ENCODE assay signal across 1 cellular context in genomic region chr19:32971715-32972540, GRCh38.
TF ChIP-seq lines count a peak whose summit lies in the region.

Gene CEP89 (minus strand): TSS chr19:32971958. CDS start chr19:32971874, 84 bp downstream.
Gene FAAP24 (plus strand): TSS chr19:32972242. CDS start chr19:32973197, 955 bp downstream.

TF ChIP-seq in HepG2, 621 proteins besides CTCF, POLR2A, EP300 and RAD21 (continued from another document and continues in another):
- peak; percentile 39; the same call in 1 of the 2 replicates for TF ChIP-seq NCOR1 (IDR thresholded peaks at IDR 0.05; ENCODE audit: borderline replicate concordance, low read length)
- TF ChIP-seq, protein P1, sequence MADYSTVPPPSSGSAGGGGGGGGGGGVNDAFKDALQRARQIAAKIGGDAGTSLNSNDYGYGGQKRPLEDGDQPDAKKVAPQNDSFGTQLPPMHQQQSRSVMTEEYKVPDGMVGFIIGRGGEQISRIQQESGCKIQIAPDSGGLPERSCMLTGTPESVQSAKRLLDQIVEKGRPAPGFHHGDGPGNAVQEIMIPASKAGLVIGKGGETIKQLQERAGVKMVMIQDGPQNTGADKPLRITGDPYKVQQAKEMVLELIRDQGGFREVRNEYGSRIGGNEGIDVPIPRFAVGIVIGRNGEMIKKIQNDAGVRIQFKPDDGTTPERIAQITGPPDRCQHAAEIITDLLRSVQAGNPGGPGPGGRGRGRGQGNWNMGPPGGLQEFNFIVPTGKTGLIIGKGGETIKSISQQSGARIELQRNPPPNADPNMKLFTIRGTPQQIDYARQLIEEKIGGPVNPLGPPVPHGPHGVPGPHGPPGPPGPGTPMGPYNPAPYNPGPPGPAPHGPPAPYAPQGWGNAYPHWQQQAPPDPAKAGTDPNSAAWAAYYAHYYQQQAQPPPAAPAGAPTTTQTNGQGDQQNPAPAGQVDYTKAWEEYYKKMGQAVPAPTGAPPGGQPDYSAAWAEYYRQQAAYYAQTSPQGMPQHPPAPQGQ (CRISPR knock-in tag; IDR thresholded peaks at IDR 0.05; ENCODE audit: borderline replicate concordance) = no peak
- no peak for TF ChIP-seq ZNF800 (CRISPR knock-in tag; IDR thresholded peaks at IDR 0.05)
- TF ChIP-seq SUZ12 (IDR thresholded peaks at IDR 0.05; ENCODE audit: low read depth, low read length) = no peak
- TF ChIP-seq ZKSCAN8 (CRISPR knock-in tag; IDR thresholded peaks at IDR 0.05; ENCODE audit: borderline replicate concordance) = no peak
- TF ChIP-seq ZNF709 (CRISPR knock-in tag; IDR thresholded peaks at IDR 0.05) = no peak
- no peak for TF ChIP-seq HNRNPLL (IDR thresholded peaks at IDR 0.05; ENCODE audit: low read depth, low read length, poor library complexity, severe bottlenecking)
- peak; percentile 94; the same call in 1 of the 2 replicates for TF ChIP-seq PRMT3 (CRISPR knock-in tag; IDR thresholded peaks at IDR 0.05; ENCODE audit: borderline replicate concordance, low read depth)
- no peak for TF ChIP-seq ZNF710 (CRISPR knock-in tag; IDR thresholded peaks at IDR 0.05; ENCODE audit: borderline replicate concordance)
- peak; percentile 47; the same call in 1 of the 2 replicates for TF ChIP-seq HCFC1 (IDR thresholded peaks at IDR 0.05; ENCODE audit: low read depth, low read length)
- peak; percentile 99 for TF ChIP-seq NFYB (CRISPR knock-in tag; IDR thresholded peaks at IDR 0.05)
- TF ChIP-seq ERF (CRISPR knock-in tag; IDR thresholded peaks at IDR 0.05) = peak; percentile 75
- TF ChIP-seq ZNF616 (CRISPR knock-in tag; IDR thresholded peaks at IDR 0.05; ENCODE audit: low read depth) = no peak
- TF ChIP-seq ARID2 (CRISPR knock-in tag; IDR thresholded peaks at IDR 0.05; ENCODE audit: borderline replicate concordance) = peak; percentile 95
- no peak for TF ChIP-seq ZNF317 (CRISPR knock-in tag; IDR thresholded peaks at IDR 0.05)
- peak; percentile 89; the same call in 1 of the 2 replicates for TF ChIP-seq YEATS2 (CRISPR knock-in tag; IDR thresholded peaks at IDR 0.05; ENCODE audit: borderline replicate concordance)
- no peak for TF ChIP-seq SOX6 (IDR thresholded peaks at IDR 0.05)
- TF ChIP-seq SOX6 (CRISPR knock-in tag; IDR thresholded peaks at IDR 0.05) = 0 out of 2 replicates have a peak, but pooled peaks have one; percentile 25
- no peak for TF ChIP-seq ZNF260 (CRISPR knock-in tag; IDR thresholded peaks at IDR 0.05; ENCODE audit: borderline replicate concordance, low read depth)
- TF ChIP-seq NFYC (CRISPR knock-in tag; IDR thresholded peaks at IDR 0.05) = peak; percentile 100
- TF ChIP-seq NR2F6 (IDR thresholded peaks at IDR 0.05) = 0 out of 2 replicates have a peak, but pooled peaks have one; percentile 33
- peak; percentile 71 for TF ChIP-seq NR2F6 (CRISPR knock-in tag; IDR thresholded peaks at IDR 0.05)
- TF ChIP-seq MTF2 (CRISPR knock-in tag; IDR thresholded peaks at IDR 0.05; ENCODE audit: borderline replicate concordance) = no peak
- peak in 1 of 2 experiments; percentile 92; a peak in 2 of 4 replicates for TF ChIP-seq ATF4 (CRISPR knock-in tag; IDR thresholded peaks at IDR 0.05)
- TF ChIP-seq NPAS2 (CRISPR knock-in tag; IDR thresholded peaks at IDR 0.05; ENCODE audit: borderline replicate concordance) = no peak
- TF ChIP-seq ZBTB14 (CRISPR knock-in tag; IDR thresholded peaks at IDR 0.05) = no peak
- peak; percentile 82 for TF ChIP-seq CBFB (CRISPR knock-in tag; IDR thresholded peaks at IDR 0.05)
- TF ChIP-seq POGK (CRISPR knock-in tag; conservative IDR thresholded peaks at IDR 0.05) = peak; percentile 97
- TF ChIP-seq ATF7-NPFF (CRISPR knock-in tag; IDR thresholded peaks at IDR 0.05; ENCODE audit: low read depth) = peak; percentile 92; the same call in 1 of the 2 replicates
- TF ChIP-seq ZFP36 (IDR thresholded peaks at IDR 0.05; ENCODE audit: borderline replicate concordance, low read depth, low read length, partially characterized antibody) = no peak
- TF ChIP-seq, protein P2, sequence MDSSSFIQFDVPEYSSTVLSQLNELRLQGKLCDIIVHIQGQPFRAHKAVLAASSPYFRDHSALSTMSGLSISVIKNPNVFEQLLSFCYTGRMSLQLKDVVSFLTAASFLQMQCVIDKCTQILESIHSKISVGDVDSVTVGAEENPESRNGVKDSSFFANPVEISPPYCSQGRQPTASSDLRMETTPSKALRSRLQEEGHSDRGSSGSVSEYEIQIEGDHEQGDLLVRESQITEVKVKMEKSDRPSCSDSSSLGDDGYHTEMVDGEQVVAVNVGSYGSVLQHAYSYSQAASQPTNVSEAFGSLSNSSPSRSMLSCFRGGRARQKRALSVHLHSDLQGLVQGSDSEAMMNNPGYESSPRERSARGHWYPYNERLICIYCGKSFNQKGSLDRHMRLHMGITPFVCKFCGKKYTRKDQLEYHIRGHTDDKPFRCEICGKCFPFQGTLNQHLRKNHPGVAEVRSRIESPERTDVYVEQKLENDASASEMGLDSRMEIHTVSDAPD (CRISPR knock-in tag; IDR thresholded peaks at IDR 0.05) = no peak
- peak; percentile 69 for TF ChIP-seq GABPA (IDR thresholded peaks at IDR 0.05; ENCODE audit: low read depth, low read length)
- peak; percentile 96 for TF ChIP-seq GABPA (CRISPR knock-in tag; IDR thresholded peaks at IDR 0.05; ENCODE audit: low read depth)
- TF ChIP-seq KLF16 (CRISPR knock-in tag; IDR thresholded peaks at IDR 0.05) = peak in 1 of 2 experiments; percentile 93; a peak in 2 of 4 replicates
- TF ChIP-seq ZNF513 (CRISPR knock-in tag; conservative IDR thresholded peaks at IDR 0.05) = 0 out of 2 replicates have a peak, but pooled peaks have one; percentile 74
- TF ChIP-seq MLLT10 (CRISPR knock-in tag; IDR thresholded peaks at IDR 0.05) = no peak
- TF ChIP-seq, protein P3, sequence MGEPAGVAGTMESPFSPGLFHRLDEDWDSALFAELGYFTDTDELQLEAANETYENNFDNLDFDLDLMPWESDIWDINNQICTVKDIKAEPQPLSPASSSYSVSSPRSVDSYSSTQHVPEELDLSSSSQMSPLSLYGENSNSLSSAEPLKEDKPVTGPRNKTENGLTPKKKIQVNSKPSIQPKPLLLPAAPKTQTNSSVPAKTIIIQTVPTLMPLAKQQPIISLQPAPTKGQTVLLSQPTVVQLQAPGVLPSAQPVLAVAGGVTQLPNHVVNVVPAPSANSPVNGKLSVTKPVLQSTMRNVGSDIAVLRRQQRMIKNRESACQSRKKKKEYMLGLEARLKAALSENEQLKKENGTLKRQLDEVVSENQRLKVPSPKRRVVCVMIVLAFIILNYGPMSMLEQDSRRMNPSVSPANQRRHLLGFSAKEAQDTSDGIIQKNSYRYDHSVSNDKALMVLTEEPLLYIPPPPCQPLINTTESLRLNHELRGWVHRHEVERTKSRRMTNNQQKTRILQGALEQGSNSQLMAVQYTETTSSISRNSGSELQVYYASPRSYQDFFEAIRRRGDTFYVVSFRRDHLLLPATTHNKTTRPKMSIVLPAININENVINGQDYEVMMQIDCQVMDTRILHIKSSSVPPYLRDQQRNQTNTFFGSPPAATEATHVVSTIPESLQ (CRISPR knock-in tag; conservative IDR thresholded peaks at IDR 0.05) = peak; percentile 63; the same call in 1 of the 2 replicates
- TF ChIP-seq RBFOX2 (IDR thresholded peaks at IDR 0.05; ENCODE audit: low read depth, low read length) = peak; percentile 54
- TF ChIP-seq MIER3 (CRISPR knock-in tag; IDR thresholded peaks at IDR 0.05; ENCODE audit: borderline replicate concordance) = no peak
- TF ChIP-seq, protein P4, sequence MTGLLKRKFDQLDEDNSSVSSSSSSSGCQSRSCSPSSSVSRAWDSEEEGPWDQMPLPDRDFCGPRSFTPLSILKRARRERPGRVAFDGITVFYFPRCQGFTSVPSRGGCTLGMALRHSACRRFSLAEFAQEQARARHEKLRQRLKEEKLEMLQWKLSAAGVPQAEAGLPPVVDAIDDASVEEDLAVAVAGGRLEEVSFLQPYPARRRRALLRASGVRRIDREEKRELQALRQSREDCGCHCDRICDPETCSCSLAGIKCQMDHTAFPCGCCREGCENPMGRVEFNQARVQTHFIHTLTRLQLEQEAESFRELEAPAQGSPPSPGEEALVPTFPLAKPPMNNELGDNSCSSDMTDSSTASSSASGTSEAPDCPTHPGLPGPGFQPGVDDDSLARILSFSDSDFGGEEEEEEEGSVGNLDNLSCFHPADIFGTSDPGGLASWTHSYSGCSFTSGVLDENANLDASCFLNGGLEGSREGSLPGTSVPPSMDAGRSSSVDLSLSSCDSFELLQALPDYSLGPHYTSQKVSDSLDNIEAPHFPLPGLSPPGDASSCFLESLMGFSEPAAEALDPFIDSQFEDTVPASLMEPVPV (CRISPR knock-in tag; IDR thresholded peaks at IDR 0.05) = peak; percentile 99
- no peak for TF ChIP-seq NCOA2 (CRISPR knock-in tag; IDR thresholded peaks at IDR 0.05)
- TF ChIP-seq ZNF30 (CRISPR knock-in tag; IDR thresholded peaks at IDR 0.05) = no peak
- TF ChIP-seq, protein P5, sequence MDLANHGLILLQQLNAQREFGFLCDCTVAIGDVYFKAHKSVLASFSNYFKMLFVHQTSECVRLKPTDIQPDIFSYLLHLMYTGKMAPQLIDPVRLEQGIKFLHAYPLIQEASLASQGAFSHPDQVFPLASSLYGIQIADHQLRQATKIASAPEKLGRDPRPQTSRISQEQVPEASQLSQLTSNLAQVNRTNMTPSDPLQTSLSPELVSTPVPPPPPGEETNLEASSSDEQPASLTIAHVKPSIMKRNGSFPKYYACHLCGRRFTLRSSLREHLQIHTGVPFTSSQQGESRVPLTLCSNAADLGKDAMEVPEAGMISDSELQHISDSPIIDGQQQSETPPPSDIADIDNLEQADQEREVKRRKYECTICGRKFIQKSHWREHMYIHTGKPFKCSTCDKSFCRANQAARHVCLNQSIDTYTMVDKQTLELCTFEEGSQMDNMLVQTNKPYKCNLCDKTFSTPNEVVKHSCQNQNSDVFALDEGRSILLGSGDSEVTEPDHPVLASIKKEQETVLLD (CRISPR knock-in tag; IDR thresholded peaks at IDR 0.05; ENCODE audit: low read depth) = peak; percentile 78; the same call in 1 of the 2 replicates
- no peak for TF ChIP-seq ZFYVE20 (CRISPR knock-in tag; IDR thresholded peaks at IDR 0.05; ENCODE audit: borderline replicate concordance, low read depth)
